22 cellular contexts compared by ENCODE assay signal in genomic region chr2:44181648-44182047, GRCh38. TPM values are rescaled to one million over a fixed set of nuclear protein-coding genes. Genes with fewer than 3 reads are reported as not detected.
DNase-seq lines count a peak whose midpoint lies in the region; ATAC-seq and TF ChIP-seq lines count a peak whose summit lies in the region.
"Had no signal": no experiment of that assay in that cellular context is flagged by ENCODE, and none has a peak within 500 bp of the region (broad histone marks: within the 10 kb centered on the region; RNA-seq: fewer than 3 reads in every experiment).

No MANE protein-coding gene starts in this region.

- no peak for DNase-seq in activated CD8-positive, alpha-beta T cell treated with anti-CD3 and anti-CD28 coated beads for 36 hours
- DNase-seq in activated CD8-positive, alpha-beta T cell treated with anti-CD3 and anti-CD28 coated beads, Interleukin-2, amount 10 ng/mL, durations not matched to agents 7 days and 5 days = no peak
- DNase-seq in MV-4-11 (lab: John Stamatoyannopoulos, UW) (peak; percentile 59), NCI-H2171 treated with DMSO at 0.1 percent for 48 hours (lab: John Stamatoyannopoulos, UW) (no peak), vagina (ENCODE audit: extremely low spot score in 2 of 2) (no peak)
- DNase-seq in activated naive CD8-positive, alpha-beta T cell treated with anti-CD3 and anti-CD28 coated beads for 36 hours = no peak
- no peak for DNase-seq in stimulated activated naive B cell treated with anti-CD40 and anti-IgM and Interleukin-4, amounts not matched to agents 10 μg/mL and 1 μg/mL and 100 μg/mL, for 72 hours
- no peak for DNase-seq in effector memory CD4-positive, alpha-beta T cell
- DNase-seq: activated CD4-positive, alpha-beta memory T cell treated with anti-CD3 and anti-CD28 coated beads, Interleukin-2, amount 10 ng/mL, durations not matched to agents 7 days and 5 days; activated naive CD4-positive, alpha-beta T cell treated with anti-CD3 and anti-CD28 coated beads for 36 hours; activated T-cell treated with anti-CD3 and anti-CD28 coated beads, Interleukin-2, amount 50 U/mL, for 4 hours; DMS79 treated with DMSO at 0.1 percent for 48 hours; foreskin fibroblast; left ventricle myocardium superior; NCI-H524 treated with DMSO at 0.1 percent for 48 hours; psoas muscle; SHP77; small intestine; upper lobe of left lung had no signal

- H3K36me3 ChIP-seq in vagina = no peaks in the 10 kb centered on the region
- no peaks in the 10 kb centered on the region for H3K36me3 ChIP-seq in effector memory CD4-positive, alpha-beta T cell (ENCODE audit: control insufficient read depth, insufficient read depth, low read length)

- intact Hi-C loops in activated CD8-positive, alpha-beta T cell treated with anti-CD3 and anti-CD28 coated beads for 36 hours (cut with micrococcal nuclease) = no loop called here
- intact Hi-C loops in vagina (cut with DNase I) = no loop called here

- H3K27ac ChIP-seq in vagina = no peak overlapping the region
- H3K27ac ChIP-seq in effector memory CD4-positive, alpha-beta T cell (ENCODE audit: insufficient read depth, low read length, poor library complexity, severe bottlenecking) = no peak overlapping the region
- H3K27ac ChIP-seq: C4-2B, KMS-11, psoas muscle, upper lobe of left lung, VCaP had no signal

- H3K4me1 Mint-ChIP-seq in activated CD8-positive, alpha-beta T cell treated with anti-CD3 and anti-CD28 coated beads for 36 hours (ENCODE audit: low read depth) = peaks cover 73% of the 10 kb centered on the region
- H3K4me1 Mint-ChIP-seq in activated CD8-positive, alpha-beta T cell treated with anti-CD3 and anti-CD28 coated beads, Interleukin-2, amount 10 ng/mL, durations not matched to agents 7 days and 5 days (ENCODE audit: low read depth) = peaks cover 45% of the 10 kb centered on the region
- peaks cover 69% of the 10 kb centered on the region for H3K4me1 Mint-ChIP-seq in activated naive CD8-positive, alpha-beta T cell treated with anti-CD3 and anti-CD28 coated beads for 36 hours
- peaks cover 31 to 60% of the 10 kb centered on the region in 2 donors for H3K4me1 Mint-ChIP-seq in stimulated activated naive B cell treated with anti-CD40 and anti-IgM and Interleukin-4, amounts not matched to agents 10 μg/mL and 1 μg/mL and 100 μg/mL, for 72 hours

- POLR2A ChIA-PET in activated CD8-positive, alpha-beta T cell treated with anti-CD3 and anti-CD28 coated beads for 36 hours (lab: Charles Lee) = interaction anchor here (0.7 to 2.4 kb wide), 3 partner anchors 10 to 77 kb away, joined by 3 to 21 read pairs (median 3); partner anchors contain the start of gene PPM1B
- POLR2A ChIA-PET in activated CD8-positive, alpha-beta T cell treated with anti-CD3 and anti-CD28 coated beads, Interleukin-2, amount 10 ng/mL, durations not matched to agents 7 days and 5 days (lab: Charles Lee) = interaction anchor here (1.2 kb wide), 1 partner anchor 14 kb away, joined by 6 read pairs; no protein-coding TSS in a partner anchor

- no peak for TF ChIP-seq CTCF in activated CD8-positive, alpha-beta T cell treated with anti-CD3 and anti-CD28 coated beads for 36 hours (IDR thresholded peaks at IDR 0.05)
- TF ChIP-seq CTCF in vagina (IDR thresholded peaks at IDR 0.05) = no peak

- H3K27ac Mint-ChIP-seq in activated CD8-positive, alpha-beta T cell treated with anti-CD3 and anti-CD28 coated beads for 36 hours = peak overlapping the region; percentile 32
- H3K27ac Mint-ChIP-seq in activated CD8-positive, alpha-beta T cell treated with anti-CD3 and anti-CD28 coated beads, Interleukin-2, amount 10 ng/mL, durations not matched to agents 7 days and 5 days = no peak overlapping the region
- H3K27ac Mint-ChIP-seq in activated naive CD8-positive, alpha-beta T cell treated with anti-CD3 and anti-CD28 coated beads for 36 hours = peak overlapping the region; percentile 1
- H3K27ac Mint-ChIP-seq in stimulated activated naive B cell treated with anti-CD40 and anti-IgM and Interleukin-4, amounts not matched to agents 10 μg/mL and 1 μg/mL and 100 μg/mL, for 72 hours = no peak overlapping the region
- H3K27ac Mint-ChIP-seq: activated CD4-positive, alpha-beta memory T cell treated with anti-CD3 and anti-CD28 coated beads, Interleukin-2, amount 10 ng/mL, durations not matched to agents 7 days and 5 days; activated naive CD4-positive, alpha-beta T cell treated with anti-CD3 and anti-CD28 coated beads for 36 hours had no signal

- H3K9me3 ChIP-seq in vagina = no peaks in the 10 kb centered on the region
- no peaks in the 10 kb centered on the region for H3K9me3 ChIP-seq in effector memory CD4-positive, alpha-beta T cell (ENCODE audit: control insufficient read depth, low read length)
- H3K9me3 ChIP-seq: psoas muscle, upper lobe of left lung had no signal

- H3K9me3 Mint-ChIP-seq in activated CD8-positive, alpha-beta T cell treated with anti-CD3 and anti-CD28 coated beads for 36 hours = no peaks in the 10 kb centered on the region
- H3K9me3 Mint-ChIP-seq in activated CD8-positive, alpha-beta T cell treated with anti-CD3 and anti-CD28 coated beads, Interleukin-2, amount 10 ng/mL, durations not matched to agents 7 days and 5 days (ENCODE audit: insufficient read depth) = no peaks in the 10 kb centered on the region
- no peaks in the 10 kb centered on the region for H3K9me3 Mint-ChIP-seq in activated naive CD8-positive, alpha-beta T cell treated with anti-CD3 and anti-CD28 coated beads for 36 hours
- no peaks in the 10 kb centered on the region for H3K9me3 Mint-ChIP-seq in stimulated activated naive B cell treated with anti-CD40 and anti-IgM and Interleukin-4, amounts not matched to agents 10 μg/mL and 1 μg/mL and 100 μg/mL, for 72 hours
- H3K9me3 Mint-ChIP-seq: activated CD4-positive, alpha-beta memory T cell treated with anti-CD3 and anti-CD28 coated beads, Interleukin-2, amount 10 ng/mL, durations not matched to agents 7 days and 5 days; activated naive CD4-positive, alpha-beta T cell treated with anti-CD3 and anti-CD28 coated beads for 36 hours; activated T-cell treated with anti-CD3 and anti-CD28 coated beads, Interleukin-2, amount 50 U/mL, for 4 hours had no signal

- peaks cover 43% of the 10 kb centered on the region for H3K36me3 Mint-ChIP-seq in activated CD8-positive, alpha-beta T cell treated with anti-CD3 and anti-CD28 coated beads for 36 hours (ENCODE audit: low read depth)
- peaks cover 41% of the 10 kb centered on the region for H3K36me3 Mint-ChIP-seq in activated CD8-positive, alpha-beta T cell treated with anti-CD3 and anti-CD28 coated beads, Interleukin-2, amount 10 ng/mL, durations not matched to agents 7 days and 5 days (ENCODE audit: low read depth)
- peaks cover 47% of the 10 kb centered on the region for H3K36me3 Mint-ChIP-seq in activated naive CD8-positive, alpha-beta T cell treated with anti-CD3 and anti-CD28 coated beads for 36 hours
- peaks cover 20 to 27% of the 10 kb centered on the region in 2 donors for H3K36me3 Mint-ChIP-seq in stimulated activated naive B cell treated with anti-CD40 and anti-IgM and Interleukin-4, amounts not matched to agents 10 μg/mL and 1 μg/mL and 100 μg/mL, for 72 hours

- ATAC-seq in activated CD8-positive, alpha-beta T cell treated with anti-CD3 and anti-CD28 coated beads for 36 hours = no peak
- ATAC-seq in activated CD8-positive, alpha-beta T cell treated with anti-CD3 and anti-CD28 coated beads, Interleukin-2, amount 10 ng/mL, durations not matched to agents 7 days and 5 days = no peak
- ATAC-seq in stimulated activated naive B cell treated with anti-CD40 and anti-IgM and Interleukin-4, amounts not matched to agents 10 μg/mL and 1 μg/mL and 100 μg/mL, for 72 hours (replicated peaks) = peak; percentile 72 to 80
- ATAC-seq: activated T-cell treated with anti-CD3 and anti-CD28 coated beads, Interleukin-2, amount 50 U/mL, for 4 hours; left ventricle myocardium superior; psoas muscle had no signal

- no peak overlapping the region for H3K4me3 ChIP-seq in vagina
- H3K4me3 ChIP-seq in effector memory CD4-positive, alpha-beta T cell (ENCODE audit: insufficient read depth, low read depth, low read length, poor library complexity, severe bottlenecking) = no peak overlapping the region
- H3K4me3 ChIP-seq: psoas muscle, upper lobe of left lung had no signal

- CTCF ChIA-PET in activated CD8-positive, alpha-beta T cell treated with anti-CD3 and anti-CD28 coated beads for 36 hours (lab: Charles Lee) = interaction anchor here (0.9 to 1.5 kb wide), 3 partner anchors 11 to 137 kb away, joined by 3 read pairs; no protein-coding TSS in a partner anchor
- CTCF ChIA-PET in activated CD8-positive, alpha-beta T cell treated with anti-CD3 and anti-CD28 coated beads, Interleukin-2, amount 10 ng/mL, durations not matched to agents 7 days and 5 days (lab: Charles Lee) = interaction anchor here (0.6 to 1.9 kb wide), 5 partner anchors 10 to 93 kb away, joined by 3 to 6 read pairs (median 3); no protein-coding TSS in a partner anchor

- no peaks in the 10 kb centered on the region for H3K27me3 ChIP-seq in vagina
- no peaks in the 10 kb centered on the region for H3K27me3 ChIP-seq in effector memory CD4-positive, alpha-beta T cell (replicated peaks; ENCODE audit: control insufficient read depth, insufficient read depth, low read length, poor library complexity, severe bottlenecking)
- H3K27me3 ChIP-seq: upper lobe of left lung had no signal

- no peak for TF ChIP-seq POLR2A in vagina (IDR thresholded peaks at IDR 0.05)

- no peak overlapping the region for H3K4me3 Mint-ChIP-seq in activated CD8-positive, alpha-beta T cell treated with anti-CD3 and anti-CD28 coated beads for 36 hours
- no peak overlapping the region for H3K4me3 Mint-ChIP-seq in activated CD8-positive, alpha-beta T cell treated with anti-CD3 and anti-CD28 coated beads, Interleukin-2, amount 10 ng/mL, durations not matched to agents 7 days and 5 days
- H3K4me3 Mint-ChIP-seq in activated naive CD8-positive, alpha-beta T cell treated with anti-CD3 and anti-CD28 coated beads for 36 hours = no peak overlapping the region
- H3K4me3 Mint-ChIP-seq in stimulated activated naive B cell treated with anti-CD40 and anti-IgM and Interleukin-4, amounts not matched to agents 10 μg/mL and 1 μg/mL and 100 μg/mL, for 72 hours = peak overlapping the region in 1 of 2 donors; percentile 20
- H3K4me3 Mint-ChIP-seq: activated CD4-positive, alpha-beta memory T cell treated with anti-CD3 and anti-CD28 coated beads, Interleukin-2, amount 10 ng/mL, durations not matched to agents 7 days and 5 days; activated naive CD4-positive, alpha-beta T cell treated with anti-CD3 and anti-CD28 coated beads for 36 hours; activated T-cell treated with anti-CD3 and anti-CD28 coated beads, Interleukin-2, amount 50 U/mL, for 4 hours had no signal

- H3K4me1 ChIP-seq in vagina = peaks cover 81% of the 10 kb centered on the region
- peaks cover 35% of the 10 kb centered on the region for H3K4me1 ChIP-seq in effector memory CD4-positive, alpha-beta T cell (ENCODE audit: control insufficient read depth, insufficient read depth, low read length, poor library complexity, severe bottlenecking)

- H3K27me3 Mint-ChIP-seq in activated CD8-positive, alpha-beta T cell treated with anti-CD3 and anti-CD28 coated beads for 36 hours = no peaks in the 10 kb centered on the region
- H3K27me3 Mint-ChIP-seq in activated CD8-positive, alpha-beta T cell treated with anti-CD3 and anti-CD28 coated beads, Interleukin-2, amount 10 ng/mL, durations not matched to agents 7 days and 5 days (ENCODE audit: low read depth) = no peaks in the 10 kb centered on the region
- no peaks in the 10 kb centered on the region for H3K27me3 Mint-ChIP-seq in activated naive CD8-positive, alpha-beta T cell treated with anti-CD3 and anti-CD28 coated beads for 36 hours
- H3K27me3 Mint-ChIP-seq in stimulated activated naive B cell treated with anti-CD40 and anti-IgM and Interleukin-4, amounts not matched to agents 10 μg/mL and 1 μg/mL and 100 μg/mL, for 72 hours = no peaks in the 10 kb centered on the region
- H3K27me3 Mint-ChIP-seq: activated CD4-positive, alpha-beta memory T cell treated with anti-CD3 and anti-CD28 coated beads, Interleukin-2, amount 10 ng/mL, durations not matched to agents 7 days and 5 days had no signal

RNA-seq across cellular contexts. Expression of gene PPM1B, which starts 13.0 kb away (rescaled TPM):
- total RNA-seq in activated CD8-positive, alpha-beta T cell treated with anti-CD3 and anti-CD28 coated beads for 36 hours = 10 to 100 TPM; 37.1 to 40.7 TPM
- total RNA-seq in activated CD8-positive, alpha-beta T cell treated with anti-CD3 and anti-CD28 coated beads, Interleukin-2, amount 10 ng/mL, durations not matched to agents 7 days and 5 days = 10 to 100 TPM; 48.6 to 50.3 TPM
- total RNA-seq in activated naive CD8-positive, alpha-beta T cell treated with anti-CD3 and anti-CD28 coated beads for 36 hours = 10 to 100 TPM; 38.9 to 40.4 TPM
- total RNA-seq in vagina = 32.2 TPM

Comparison
In these comparisons a context has a peak if more than half of its experiments do, and no peak if none do; other contexts are left out.
1. H3K27ac Mint-ChIP-seq: peak in activated CD8-positive, alpha-beta T cell treated with anti-CD3 and anti-CD28 coated beads for 36 hours (single experiment) and activated naive CD8-positive, alpha-beta T cell treated with anti-CD3 and anti-CD28 coated beads for 36 hours (single experiment); none in activated CD8-positive, alpha-beta T cell treated with anti-CD3 and anti-CD28 coated beads, Interleukin-2, amount 10 ng/mL, durations not matched to agents 7 days and 5 days (single experiment) and stimulated activated naive B cell treated with anti-CD40 and anti-IgM and Interleukin-4, amounts not matched to agents 10 μg/mL and 1 μg/mL and 100 μg/mL, for 72 hours (single experiment).
2. ATAC-seq: peak in stimulated activated naive B cell treated with anti-CD40 and anti-IgM and Interleukin-4, amounts not matched to agents 10 μg/mL and 1 μg/mL and 100 μg/mL, for 72 hours (2 of 2); none in activated CD8-positive, alpha-beta T cell treated with anti-CD3 and anti-CD28 coated beads for 36 hours (single experiment) and activated CD8-positive, alpha-beta T cell treated with anti-CD3 and anti-CD28 coated beads, Interleukin-2, amount 10 ng/mL, durations not matched to agents 7 days and 5 days (single experiment).